22 cellular contexts compared by ENCODE assay signal in genomic region chr14:83316356-83316755, GRCh38.
DNase-seq lines count a peak whose midpoint lies in the region; ATAC-seq, FAIRE-seq and TF ChIP-seq lines count a peak whose summit lies in the region.
"Had no signal": no experiment of that assay in that cellular context is flagged by ENCODE, and none has a peak within 500 bp of the region (broad histone marks: within the 10 kb centered on the region; RNA-seq: fewer than 3 reads in every experiment).

No MANE protein-coding gene starts in this region.

- intact Hi-C loops in OCI-LY7 (cut with micrococcal nuclease; ENCODE audit: unreplicated experiment) = loop anchor here (5.0 kb wide), 1 partner anchor 41 kb away; no protein-coding TSS in a partner anchor
- intact Hi-C loops in GM12878 (cut with micrococcal nuclease; ENCODE audit: unreplicated experiment) = no loop called here

- DNase-seq in GM12891 (ENCODE audit: insufficient read length, low spot score) (no peak), Karpas-422 (no peak), OCI-LY7 (ENCODE audit: low spot score) (peak; percentile 22), GM12878 (ENCODE audit: low read depth, low spot score) (no peak), foreskin melanocyte (no peak), BE2C (no peak)
- DNase-seq in effector CD4-positive, alpha-beta T cell = no peak
- DNase-seq: 8988T; ACHN; Caco-2; Calu3; CD4-positive, alpha-beta T cell; CD8-positive, alpha-beta T cell; DMS79 treated with DMSO at 0.1 percent for 48 hours; GF-D8 had no signal

- H3K9ac ChIP-seq in Karpas-422 (ENCODE audit: low read length) (no peak overlapping the region), GM12878 (ENCODE audit: control insufficient read depth, insufficient read depth, low read length) (no peak overlapping the region)
- H3K9ac ChIP-seq: BLaER1 treated with 17β-estradiol and CSF1 and Interleukin-3, amounts not matched to agents 10 nM and 100 nM had no signal

- H3K79me2 ChIP-seq in Karpas-422 (ENCODE audit: low read length) = no peaks in the 10 kb centered on the region
- no peaks in the 10 kb centered on the region for H3K79me2 ChIP-seq in OCI-LY7 (ENCODE audit: insufficient read depth, low read depth, low read length)
- no peaks in the 10 kb centered on the region for H3K79me2 ChIP-seq in GM12878 (ENCODE audit: control insufficient read depth, insufficient read depth, low read length)

- H3K4me3 ChIP-seq in Karpas-422 (ENCODE audit: low read length) (no peak overlapping the region), OCI-LY7 (ENCODE audit: low read depth, low read length, poor library complexity, severe bottlenecking) (no peak overlapping the region), GM12878 (no peak overlapping the region), BE2C (ENCODE audit: low read depth, low read length) (no peak overlapping the region)
- H3K4me3 ChIP-seq: BLaER1 treated with 17β-estradiol and CSF1 and Interleukin-3, amounts not matched to agents 10 nM and 100 nM had no signal

- H3K4me2 ChIP-seq in Karpas-422 (ENCODE audit: low read depth, low read length, poor library complexity, severe bottlenecking) (no peak overlapping the region), OCI-LY7 (ENCODE audit: low read length) (peak overlapping the region; percentile 23; the same call in 1 of the 2 replicates), GM12878 (ENCODE audit: control insufficient read depth, insufficient read depth) (no peak overlapping the region)
- H3K4me2 ChIP-seq: BLaER1 treated with 17β-estradiol and CSF1 and Interleukin-3, amounts not matched to agents 10 nM and 100 nM had no signal

- no peak for TF ChIP-seq EP300 in GM12878 (IDR thresholded peaks at IDR 0.05; ENCODE audit: borderline replicate concordance in 1 of 2, control insufficient read depth in 1 of 2, low read depth in 2 of 2, low read length in 2 of 2)

- RAD21 ChIA-PET in GM12878 (lab: Charles Lee; ENCODE audit: unreplicated experiment) = no interaction called here

- POLR2A ChIA-PET in OCI-LY7 (lab: Charles Lee) (interaction anchor here (1.4 kb wide), 1 partner anchor 41 kb away, joined by 3 read pairs; no protein-coding TSS in a partner anchor), GM12878 (lab: Charles Lee) (no interaction called here)

- ATAC-seq in GM12878 = no peak
- no peak for ATAC-seq in HG02610 (IDR thresholded peaks at IDR 0.05; ENCODE audit: unreplicated experiment)
- ATAC-seq: CD8-positive, alpha-beta T cell had no signal

- SMC1A ChIA-PET in GM12878 (lab: Charles Lee; ENCODE audit: uncharacterized antibody, unreplicated experiment) = no interaction called here

- H3K9me2 ChIP-seq in Karpas-422 (replicated peaks; ENCODE audit: insufficient read depth, low read length) = no peaks in the 10 kb centered on the region
- H3K9me2 ChIP-seq in OCI-LY7 (ENCODE audit: insufficient read depth, low read length) = no peaks in the 10 kb centered on the region

- H3K36me3 ChIP-seq in Karpas-422 (ENCODE audit: insufficient read depth, low read length) (no peaks in the 10 kb centered on the region), OCI-LY7 (ENCODE audit: insufficient read depth, low read length) (no peaks in the 10 kb centered on the region), GM12878 (ENCODE audit: control insufficient read depth in 2 of 2, insufficient read depth in 2 of 2, low read length in 1 of 2) (no peaks in the 10 kb centered on the region), BE2C (no peaks in the 10 kb centered on the region)
- H3K36me3 ChIP-seq: BLaER1 treated with 17β-estradiol and CSF1 and Interleukin-3, amounts not matched to agents 10 nM and 100 nM had no signal

- BruUV-seq in OCI-LY7 (replicated peaks; lab: Mats Ljungman, UMichigan) = no TSS peak
- BruUV-seq in GM12878 (replicated peaks; lab: Mats Ljungman, UMichigan) = no TSS peak

- 0% methylated on average over 1 of the region's 1 CpG for WGBS in GM12878 (ENCODE audit: insufficient coverage, insufficient replicate concordance, low lambda C conversion rate, missing lambda C conversion rate)

- H4K20me1 ChIP-seq in Karpas-422 (ENCODE audit: insufficient read depth, low read depth, low read length) (no peaks in the 10 kb centered on the region), OCI-LY7 (ENCODE audit: insufficient read depth, low read length) (no peaks in the 10 kb centered on the region), GM12878 (ENCODE audit: control insufficient read depth, insufficient read depth) (no peaks in the 10 kb centered on the region)
- H4K20me1 ChIP-seq: BLaER1 treated with 17β-estradiol and CSF1 and Interleukin-3, amounts not matched to agents 10 nM and 100 nM had no signal

- TF ChIP-seq RAD21 in GM12878 (IDR thresholded peaks at IDR 0.05; ENCODE audit: insufficient read depth, low read depth, low read length) = no peak

- H3K27ac ChIP-seq in Karpas-422 (ENCODE audit: low read length) (no peak overlapping the region), OCI-LY7 (ENCODE audit: low read depth, low read length, poor library complexity, severe bottlenecking) (no peak overlapping the region), GM12878 (ENCODE audit: control insufficient read depth, insufficient read depth) (no peak overlapping the region)
- H3K27ac ChIP-seq: BLaER1 treated with 17β-estradiol and CSF1 and Interleukin-3, amounts not matched to agents 10 nM and 100 nM; C4-2B had no signal

- FAIRE-seq in GM12891 (lab: Jason Lieb, UNC) (no peak), GM12878 (lab: Jason Lieb, UNC) (no peak)
- FAIRE-seq: A204.1, D721Med, G401.6, GM19239 had no signal

- H3K4me1 ChIP-seq in Karpas-422 (ENCODE audit: low read length) (peaks cover 24% of the 10 kb centered on the region), OCI-LY7 (ENCODE audit: insufficient read depth, low read length, poor library complexity, severe bottlenecking) (peaks cover 13% of the 10 kb centered on the region), GM12878 (ENCODE audit: control insufficient read depth, insufficient read depth, low read length) (no peaks in the 10 kb centered on the region), BE2C (no peaks in the 10 kb centered on the region)
- H3K4me1 ChIP-seq: Caco-2 had no signal

- no peaks in the 10 kb centered on the region for H3K27me3 ChIP-seq in Karpas-422 (ENCODE audit: low read length)
- no peaks in the 10 kb centered on the region for H3K27me3 ChIP-seq in GM12878 (replicated peaks in 1 of 2; ENCODE audit: control insufficient read depth in 2 of 2, insufficient read depth in 2 of 2, low read length in 1 of 2)
- no peaks in the 10 kb centered on the region for H3K27me3 ChIP-seq in BE2C
- H3K27me3 ChIP-seq: BLaER1 treated with 17β-estradiol and CSF1 and Interleukin-3, amounts not matched to agents 10 nM and 100 nM had no signal

- TF ChIP-seq CTCF in OCI-LY7 (conservative IDR thresholded peaks at IDR 0.05; ENCODE audit: low read length) (no peak), GM12878 (IDR thresholded peaks at IDR 0.05 in 2 of 3, conservative IDR thresholded peaks at IDR 0.05 in 1 of 3; ENCODE audit: control insufficient read depth in 2 of 3, extremely low read depth in 1 of 3, insufficient read depth in 1 of 3, low read depth in 3 of 3, low read length in 3 of 3) (no peak), BE2C (IDR thresholded peaks at IDR 0.05; ENCODE audit: low read depth, low read length) (no peak)

- H2AFZ ChIP-seq in Karpas-422 (ENCODE audit: low read length) (peak overlapping the region; percentile 79), OCI-LY7 (ENCODE audit: low read length) (0 out of 2 replicates have a peak overlapping the region, but pooled peaks have one; percentile 23), GM12878 (ENCODE audit: control insufficient read depth, low read depth, low read length) (no peak overlapping the region)

- CTCF ChIA-PET in OCI-LY7 (lab: Charles Lee; ENCODE audit: unreplicated experiment) = no interaction called here
- CTCF ChIA-PET in GM12878 (lab: Yijun Ruan, JAX) = no interaction called here

- H3K9me3 ChIP-seq in Karpas-422 (ENCODE audit: low read length) = no peaks in the 10 kb centered on the region
- no peaks in the 10 kb centered on the region for H3K9me3 ChIP-seq in OCI-LY7 (ENCODE audit: low read length)
- H3K9me3 ChIP-seq in GM12878 (replicated peaks; ENCODE audit: control insufficient read depth, insufficient read depth, low read length) = no peaks in the 10 kb centered on the region
- H3K9me3 ChIP-seq in BE2C = no peaks in the 10 kb centered on the region
- H3K9me3 ChIP-seq: BLaER1 treated with 17β-estradiol and CSF1 and Interleukin-3, amounts not matched to agents 10 nM and 100 nM; Caco-2 had no signal

- in situ Hi-C loops in GM12878 (cut with MboI) = no loop called here

- TF ChIP-seq POLR2A in GM12891 (IDR thresholded peaks at IDR 0.05; ENCODE audit: low read depth, low read length) = no peak
- no peak for TF ChIP-seq POLR2A in GM12878 (IDR thresholded peaks at IDR 0.05; ENCODE audit: low read depth, low read length)

TF ChIP-seq in GM12891, 5 proteins besides CTCF, POLR2A, EP300 and RAD21:
- no peak for TF ChIP-seq PAX5 (IDR thresholded peaks at IDR 0.05; ENCODE audit: insufficient read depth, low read length, severe bottlenecking)
- peak; percentile 74 for TF ChIP-seq SPI1 (IDR thresholded peaks at IDR 0.05; ENCODE audit: low read depth, low read length)
- no peak for TF ChIP-seq POU2F2 (IDR thresholded peaks at IDR 0.05; ENCODE audit: low read depth, low read length)

TF ChIP-seq in GM12878, 131 proteins besides CTCF, POLR2A, EP300 and RAD21 (continues in another document):
- TF ChIP-seq IKZF1 (conservative IDR thresholded peaks at IDR 0.05) = no peak
- peak; percentile 59; the same call in 1 of the 2 replicates for TF ChIP-seq SPI1 (IDR thresholded peaks at IDR 0.05; ENCODE audit: borderline replicate concordance, insufficient read depth, low read depth, low read length)
